ENCODE assay signal across 21 cellular contexts in the genomic region with DNA sequence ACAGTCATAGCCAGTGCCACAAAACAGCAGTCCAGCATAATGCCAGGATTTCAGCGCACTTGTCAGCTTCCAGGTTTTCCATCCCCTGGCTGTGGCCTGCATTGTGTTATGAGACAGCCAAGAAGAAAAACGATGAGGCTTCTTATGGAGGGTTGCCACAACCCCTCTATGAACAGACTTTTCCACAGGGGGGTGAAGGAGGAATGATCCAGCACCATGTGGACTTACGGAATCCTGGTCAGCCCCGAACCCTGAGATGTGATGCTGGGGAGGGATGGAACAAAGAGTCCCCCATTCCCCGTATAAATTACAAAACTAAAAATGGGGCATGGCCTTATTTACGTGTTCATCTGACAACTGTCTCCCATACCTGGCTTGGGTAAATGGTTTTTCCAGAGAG. TPM values are rescaled to one million over a fixed set of nuclear protein-coding genes. Genes with fewer than 3 reads are reported as not detected.
"Had no signal": no experiment of that assay in that cellular context is flagged by ENCODE, and none has a peak within 500 bp of the region (broad histone marks: within the 10 kb centered on the region; RNA-seq: fewer than 3 reads in every experiment).

No MANE protein-coding gene starts in this region.

- H3K4me3 ChIP-seq: breast epithelium, lower lobe of right lung, skin epidermis had no signal

- H3K27ac ChIP-seq: lower lobe of right lung had no signal

- H3K4me1 ChIP-seq: breast epithelium had no signal

- H3K27me3 ChIP-seq: breast epithelium had no signal

- H3K9me3 ChIP-seq: breast epithelium, lower lobe of right lung had no signal

- FAIRE-seq: frontal cortex had no signal

- ATAC-seq: activated CD4-positive, CD25-positive, alpha-beta regulatory T cell treated with anti-CD3 and anti-CD28 coated beads, Interleukin-2, amount 50 U/mL, for 24 hours; activated CD8-positive, alpha-beta memory T cell treated with anti-CD3 and anti-CD28 coated beads, Interleukin-2, amount 10 ng/mL, durations not matched to agents 7 days and 5 days; activated T-cell treated with anti-CD3 and anti-CD28 coated beads, Interleukin-2, amount 50 U/mL, for 4 hours; lower lobe of right lung; stimulated activated naive CD8-positive, alpha-beta T cell treated with anti-CD3 and anti-CD28 coated beads, Interleukin-15, amount 100 ng/mL, for 72 hours had no signal

- H3K27ac Mint-ChIP-seq: activated CD8-positive, alpha-beta memory T cell treated with anti-CD3 and anti-CD28 coated beads, Interleukin-2, amount 10 ng/mL, durations not matched to agents 7 days and 5 days; activated naive CD8-positive, alpha-beta T cell; dendritic cell treated with granulocyte-macrophage colony-stimulating factor and Interleukin-4, amounts not matched to agents 40 ng/mL and 50 ng/mL, for 4 days had no signal

- H3K4me3 Mint-ChIP-seq: activated CD8-positive, alpha-beta memory T cell treated with anti-CD3 and anti-CD28 coated beads, Interleukin-2, amount 10 ng/mL, durations not matched to agents 7 days and 5 days; activated naive CD8-positive, alpha-beta T cell; activated T-cell treated with anti-CD3 and anti-CD28 coated beads, Interleukin-2, amount 50 U/mL, for 4 hours; dendritic cell treated with granulocyte-macrophage colony-stimulating factor and Interleukin-4, amounts not matched to agents 40 ng/mL and 50 ng/mL, for 4 days; immature natural killer cell; stimulated activated naive CD8-positive, alpha-beta T cell treated with anti-CD3 and anti-CD28 coated beads, Interleukin-15, amount 100 ng/mL, for 72 hours had no signal

- H3K27me3 Mint-ChIP-seq: activated CD8-positive, alpha-beta memory T cell treated with anti-CD3 and anti-CD28 coated beads, Interleukin-2, amount 10 ng/mL, durations not matched to agents 7 days and 5 days; activated naive CD8-positive, alpha-beta T cell; dendritic cell treated with granulocyte-macrophage colony-stimulating factor and Interleukin-4, amounts not matched to agents 40 ng/mL and 50 ng/mL, for 4 days; stimulated activated naive CD8-positive, alpha-beta T cell treated with anti-CD3 and anti-CD28 coated beads, Interleukin-15, amount 100 ng/mL, for 72 hours had no signal

- DNase-seq: activated CD4-positive, alpha-beta T cell treated with anti-CD3 and anti-CD28 coated beads, Interleukin-2, amount 50 U/mL, for 4 hours; activated CD8-positive, alpha-beta memory T cell treated with anti-CD3 and anti-CD28 coated beads, Interleukin-2, amount 10 ng/mL, durations not matched to agents 7 days and 5 days; activated effector memory CD4-positive, alpha-beta T cell treated with anti-CD3 and anti-CD28 coated beads, Interleukin-2, amount 50 U/mL, for 16 hours; activated T-cell treated with anti-CD3 and anti-CD28 coated beads, Interleukin-2, amount 50 U/mL, for 4 hours; anterior cingulate cortex; effector memory CD4-positive, alpha-beta T cell; head of caudate nucleus; immature natural killer cell; lower lobe of right lung; midbrain; nucleus accumbens; posterior cingulate gyrus; stimulated activated CD4-positive, alpha-beta T cell treated with anti-CD3 and anti-CD28 coated beads, Interleukin-4, amount 100 ng/mL, for 4 hours; stimulated activated CD8-positive, alpha-beta memory T cell treated with anti-CD3 and anti-CD28 coated beads, Interleukin-4, amount 100 ng/mL, for 48 hours; stimulated activated naive CD8-positive, alpha-beta T cell treated with anti-CD3 and anti-CD28 coated beads, Interleukin-15, amount 100 ng/mL, for 72 hours had no signal

- H3K9me3 Mint-ChIP-seq: activated T-cell treated with anti-CD3 and anti-CD28 coated beads, Interleukin-2, amount 50 U/mL, for 4 hours; dendritic cell treated with granulocyte-macrophage colony-stimulating factor and Interleukin-4, amounts not matched to agents 40 ng/mL and 50 ng/mL, for 4 days; immature natural killer cell; stimulated activated naive CD8-positive, alpha-beta T cell treated with anti-CD3 and anti-CD28 coated beads, Interleukin-15, amount 100 ng/mL, for 72 hours had no signal

RNA-seq across cellular contexts. Expression of a gene that starts 32.6 kb away (rescaled TPM):
- total RNA-seq: activated CD8-positive, alpha-beta memory T cell treated with anti-CD3 and anti-CD28 coated beads, Interleukin-2, amount 10 ng/mL, durations not matched to agents 7 days and 5 days had no signal
